ENCODE assay signal across 1 cellular context in the genomic region with DNA sequence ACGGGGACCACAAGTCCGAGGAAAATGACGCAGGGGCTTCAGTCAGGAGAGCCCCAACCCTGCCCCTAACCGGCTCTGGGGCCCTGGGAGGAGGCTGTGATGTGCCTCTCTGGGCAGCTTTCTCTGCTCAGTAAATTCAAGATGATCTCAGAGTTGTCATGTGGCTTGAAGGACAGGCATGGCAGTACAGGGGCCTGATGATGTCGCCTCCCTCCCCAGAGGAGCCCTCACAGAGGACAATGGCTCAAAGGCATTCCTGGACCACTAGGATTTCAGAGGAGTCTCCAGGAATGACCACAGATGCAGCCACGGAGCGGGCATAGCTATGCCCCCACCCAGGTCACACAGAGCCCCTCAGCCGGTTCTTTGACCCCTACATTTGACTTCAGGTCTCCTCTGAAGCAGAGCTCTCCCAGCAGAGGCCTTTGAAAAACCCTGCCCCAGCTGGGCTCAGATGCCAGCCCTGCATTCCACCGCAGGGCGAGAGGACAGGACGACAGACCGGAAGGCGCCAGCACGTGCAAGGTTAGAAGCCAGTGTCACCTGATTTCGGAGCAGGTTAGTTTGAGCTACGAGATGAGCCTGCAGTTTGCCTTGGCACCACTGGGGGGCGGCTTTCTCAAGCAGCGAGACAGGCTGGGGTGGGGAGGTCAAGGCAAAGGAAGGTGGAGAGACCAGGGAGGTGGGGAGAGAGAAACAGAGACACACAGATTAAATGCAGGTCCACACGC.
TF ChIP-seq lines count a peak whose summit lies in the region.

No MANE protein-coding gene starts in this region.

TF ChIP-seq in WTC11, 78 proteins besides CTCF, POLR2A, EP300 and RAD21 (continued from another document):
- TF ChIP-seq ZNF396 (CRISPR knock-in tag; IDR thresholded peaks at IDR 0.05; ENCODE audit: borderline replicate concordance) = no peak
- no peak for TF ChIP-seq ZBTB21 (CRISPR knock-in tag; IDR thresholded peaks at IDR 0.05; ENCODE audit: borderline replicate concordance)
- TF ChIP-seq, protein P1, sequence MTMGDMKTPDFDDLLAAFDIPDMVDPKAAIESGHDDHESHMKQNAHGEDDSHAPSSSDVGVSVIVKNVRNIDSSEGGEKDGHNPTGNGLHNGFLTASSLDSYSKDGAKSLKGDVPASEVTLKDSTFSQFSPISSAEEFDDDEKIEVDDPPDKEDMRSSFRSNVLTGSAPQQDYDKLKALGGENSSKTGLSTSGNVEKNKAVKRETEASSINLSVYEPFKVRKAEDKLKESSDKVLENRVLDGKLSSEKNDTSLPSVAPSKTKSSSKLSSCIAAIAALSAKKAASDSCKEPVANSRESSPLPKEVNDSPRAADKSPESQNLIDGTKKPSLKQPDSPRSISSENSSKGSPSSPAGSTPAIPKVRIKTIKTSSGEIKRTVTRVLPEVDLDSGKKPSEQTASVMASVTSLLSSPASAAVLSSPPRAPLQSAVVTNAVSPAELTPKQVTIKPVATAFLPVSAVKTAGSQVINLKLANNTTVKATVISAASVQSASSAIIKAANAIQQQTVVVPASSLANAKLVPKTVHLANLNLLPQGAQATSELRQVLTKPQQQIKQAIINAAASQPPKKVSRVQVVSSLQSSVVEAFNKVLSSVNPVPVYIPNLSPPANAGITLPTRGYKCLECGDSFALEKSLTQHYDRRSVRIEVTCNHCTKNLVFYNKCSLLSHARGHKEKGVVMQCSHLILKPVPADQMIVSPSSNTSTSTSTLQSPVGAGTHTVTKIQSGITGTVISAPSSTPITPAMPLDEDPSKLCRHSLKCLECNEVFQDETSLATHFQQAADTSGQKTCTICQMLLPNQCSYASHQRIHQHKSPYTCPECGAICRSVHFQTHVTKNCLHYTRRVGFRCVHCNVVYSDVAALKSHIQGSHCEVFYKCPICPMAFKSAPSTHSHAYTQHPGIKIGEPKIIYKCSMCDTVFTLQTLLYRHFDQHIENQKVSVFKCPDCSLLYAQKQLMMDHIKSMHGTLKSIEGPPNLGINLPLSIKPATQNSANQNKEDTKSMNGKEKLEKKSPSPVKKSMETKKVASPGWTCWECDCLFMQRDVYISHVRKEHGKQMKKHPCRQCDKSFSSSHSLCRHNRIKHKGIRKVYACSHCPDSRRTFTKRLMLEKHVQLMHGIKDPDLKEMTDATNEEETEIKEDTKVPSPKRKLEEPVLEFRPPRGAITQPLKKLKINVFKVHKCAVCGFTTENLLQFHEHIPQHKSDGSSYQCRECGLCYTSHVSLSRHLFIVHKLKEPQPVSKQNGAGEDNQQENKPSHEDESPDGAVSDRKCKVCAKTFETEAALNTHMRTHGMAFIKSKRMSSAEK (CRISPR knock-in tag; IDR thresholded peaks at IDR 0.05; ENCODE audit: borderline replicate concordance) = 0 out of 2 replicates have a peak, but pooled peaks have one; percentile 64
- TF ChIP-seq, protein P2, sequence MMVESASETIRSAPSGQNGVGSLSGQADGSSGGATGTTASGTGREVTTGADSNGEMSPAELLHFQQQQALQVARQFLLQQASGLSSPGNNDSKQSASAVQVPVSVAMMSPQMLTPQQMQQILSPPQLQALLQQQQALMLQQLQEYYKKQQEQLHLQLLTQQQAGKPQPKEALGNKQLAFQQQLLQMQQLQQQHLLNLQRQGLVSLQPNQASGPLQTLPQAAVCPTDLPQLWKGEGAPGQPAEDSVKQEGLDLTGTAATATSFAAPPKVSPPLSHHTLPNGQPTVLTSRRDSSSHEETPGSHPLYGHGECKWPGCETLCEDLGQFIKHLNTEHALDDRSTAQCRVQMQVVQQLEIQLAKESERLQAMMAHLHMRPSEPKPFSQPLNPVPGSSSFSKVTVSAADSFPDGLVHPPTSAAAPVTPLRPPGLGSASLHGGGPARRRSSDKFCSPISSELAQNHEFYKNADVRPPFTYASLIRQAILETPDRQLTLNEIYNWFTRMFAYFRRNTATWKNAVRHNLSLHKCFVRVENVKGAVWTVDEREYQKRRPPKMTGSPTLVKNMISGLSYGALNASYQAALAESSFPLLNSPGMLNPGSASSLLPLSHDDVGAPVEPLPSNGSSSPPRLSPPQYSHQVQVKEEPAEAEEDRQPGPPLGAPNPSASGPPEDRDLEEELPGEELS (CRISPR knock-in tag; IDR thresholded peaks at IDR 0.05) = peak; percentile 55; the same call in 1 of the 2 replicates
- TF ChIP-seq, protein P3, sequence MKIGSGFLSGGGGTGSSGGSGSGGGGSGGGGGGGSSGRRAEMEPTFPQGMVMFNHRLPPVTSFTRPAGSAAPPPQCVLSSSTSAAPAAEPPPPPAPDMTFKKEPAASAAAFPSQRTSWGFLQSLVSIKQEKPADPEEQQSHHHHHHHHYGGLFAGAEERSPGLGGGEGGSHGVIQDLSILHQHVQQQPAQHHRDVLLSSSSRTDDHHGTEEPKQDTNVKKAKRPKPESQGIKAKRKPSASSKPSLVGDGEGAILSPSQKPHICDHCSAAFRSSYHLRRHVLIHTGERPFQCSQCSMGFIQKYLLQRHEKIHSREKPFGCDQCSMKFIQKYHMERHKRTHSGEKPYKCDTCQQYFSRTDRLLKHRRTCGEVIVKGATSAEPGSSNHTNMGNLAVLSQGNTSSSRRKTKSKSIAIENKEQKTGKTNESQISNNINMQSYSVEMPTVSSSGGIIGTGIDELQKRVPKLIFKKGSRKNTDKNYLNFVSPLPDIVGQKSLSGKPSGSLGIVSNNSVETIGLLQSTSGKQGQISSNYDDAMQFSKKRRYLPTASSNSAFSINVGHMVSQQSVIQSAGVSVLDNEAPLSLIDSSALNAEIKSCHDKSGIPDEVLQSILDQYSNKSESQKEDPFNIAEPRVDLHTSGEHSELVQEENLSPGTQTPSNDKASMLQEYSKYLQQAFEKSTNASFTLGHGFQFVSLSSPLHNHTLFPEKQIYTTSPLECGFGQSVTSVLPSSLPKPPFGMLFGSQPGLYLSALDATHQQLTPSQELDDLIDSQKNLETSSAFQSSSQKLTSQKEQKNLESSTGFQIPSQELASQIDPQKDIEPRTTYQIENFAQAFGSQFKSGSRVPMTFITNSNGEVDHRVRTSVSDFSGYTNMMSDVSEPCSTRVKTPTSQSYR (CRISPR knock-in tag; IDR thresholded peaks at IDR 0.05) = peak; percentile 57; the same call in 1 of the 2 replicates
- 0 out of 2 replicates have a peak, but pooled peaks have one; percentile 20 for TF ChIP-seq NFE2L1 (CRISPR knock-in tag; IDR thresholded peaks at IDR 0.05)
- TF ChIP-seq, protein P4, sequence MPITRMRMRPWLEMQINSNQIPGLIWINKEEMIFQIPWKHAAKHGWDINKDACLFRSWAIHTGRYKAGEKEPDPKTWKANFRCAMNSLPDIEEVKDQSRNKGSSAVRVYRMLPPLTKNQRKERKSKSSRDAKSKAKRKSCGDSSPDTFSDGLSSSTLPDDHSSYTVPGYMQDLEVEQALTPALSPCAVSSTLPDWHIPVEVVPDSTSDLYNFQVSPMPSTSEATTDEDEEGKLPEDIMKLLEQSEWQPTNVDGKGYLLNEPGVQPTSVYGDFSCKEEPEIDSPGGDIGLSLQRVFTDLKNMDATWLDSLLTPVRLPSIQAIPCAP (CRISPR knock-in tag; IDR thresholded peaks at IDR 0.05) = peak; percentile 53; the same call in 1 of the 2 replicates
